Comparison of ENCODE assay signal across 1 cellular context in the genomic region with DNA sequence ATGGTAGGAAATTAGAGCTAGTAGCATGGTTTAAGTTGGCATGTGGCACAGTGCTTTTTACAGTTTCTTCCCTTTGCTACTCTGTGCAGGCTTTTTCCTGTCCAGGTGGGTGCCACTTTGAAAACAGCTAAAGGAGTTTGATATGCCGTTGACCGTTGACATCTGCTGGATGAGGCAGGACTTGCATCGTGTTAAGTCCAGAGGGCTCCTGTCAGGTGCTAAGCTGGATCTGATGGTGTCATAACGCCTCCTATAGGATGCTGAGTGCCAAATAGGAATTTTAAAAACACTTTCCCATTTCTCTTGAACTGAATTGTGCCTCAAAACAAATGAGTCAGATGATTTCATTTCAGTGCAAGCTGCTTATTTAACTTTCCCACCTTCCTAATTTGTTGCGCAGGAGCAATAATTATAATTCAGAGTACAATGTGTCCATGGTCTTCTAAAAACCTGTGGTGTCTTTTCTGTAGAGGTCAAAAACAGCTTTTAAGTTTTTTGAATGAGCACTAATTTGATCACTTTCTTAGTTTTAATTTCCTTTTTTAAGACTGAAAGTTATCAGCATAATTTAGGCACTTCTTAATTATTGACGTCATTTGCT.
TF ChIP-seq lines count a peak whose summit lies in the region.

No MANE protein-coding gene starts in this region.

TF ChIP-seq in WTC11, 78 proteins besides CTCF, POLR2A, EP300 and RAD21 (continued from another document):
- TF ChIP-seq ZNF512 (CRISPR knock-in tag; IDR thresholded peaks at IDR 0.05; ENCODE audit: borderline replicate concordance) (no peak), HMGA2 (CRISPR knock-in tag; IDR thresholded peaks at IDR 0.05) (no peak), SMAD4 (CRISPR knock-in tag; IDR thresholded peaks at IDR 0.05) (no peak), JUN (CRISPR knock-in tag; IDR thresholded peaks at IDR 0.05) (no peak), FOXJ3 (CRISPR knock-in tag; IDR thresholded peaks at IDR 0.05; ENCODE audit: borderline replicate concordance) (no peak), MLX (CRISPR knock-in tag; IDR thresholded peaks at IDR 0.05) (no peak), CREB1 (CRISPR knock-in tag; IDR thresholded peaks at IDR 0.05) (no peak), USF1 (CRISPR knock-in tag; IDR thresholded peaks at IDR 0.05) (no peak), JAZF1 (CRISPR knock-in tag; IDR thresholded peaks at IDR 0.05) (no peak)
- TF ChIP-seq, protein P1, sequence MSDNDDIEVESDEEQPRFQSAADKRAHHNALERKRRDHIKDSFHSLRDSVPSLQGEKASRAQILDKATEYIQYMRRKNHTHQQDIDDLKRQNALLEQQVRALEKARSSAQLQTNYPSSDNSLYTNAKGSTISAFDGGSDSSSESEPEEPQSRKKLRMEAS (CRISPR knock-in tag; IDR thresholded peaks at IDR 0.05), result no peak
- TF ChIP-seq, protein P2, sequence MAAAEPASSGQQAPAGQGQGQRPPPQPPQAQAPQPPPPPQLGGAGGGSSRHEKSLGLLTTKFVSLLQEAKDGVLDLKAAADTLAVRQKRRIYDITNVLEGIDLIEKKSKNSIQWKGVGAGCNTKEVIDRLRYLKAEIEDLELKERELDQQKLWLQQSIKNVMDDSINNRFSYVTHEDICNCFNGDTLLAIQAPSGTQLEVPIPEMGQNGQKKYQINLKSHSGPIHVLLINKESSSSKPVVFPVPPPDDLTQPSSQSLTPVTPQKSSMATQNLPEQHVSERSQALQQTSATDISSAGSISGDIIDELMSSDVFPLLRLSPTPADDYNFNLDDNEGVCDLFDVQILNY (CRISPR knock-in tag; IDR thresholded peaks at IDR 0.05), result no peak
